Comparison of ENCODE assay signal across 19 cellular contexts in the genomic region with DNA sequence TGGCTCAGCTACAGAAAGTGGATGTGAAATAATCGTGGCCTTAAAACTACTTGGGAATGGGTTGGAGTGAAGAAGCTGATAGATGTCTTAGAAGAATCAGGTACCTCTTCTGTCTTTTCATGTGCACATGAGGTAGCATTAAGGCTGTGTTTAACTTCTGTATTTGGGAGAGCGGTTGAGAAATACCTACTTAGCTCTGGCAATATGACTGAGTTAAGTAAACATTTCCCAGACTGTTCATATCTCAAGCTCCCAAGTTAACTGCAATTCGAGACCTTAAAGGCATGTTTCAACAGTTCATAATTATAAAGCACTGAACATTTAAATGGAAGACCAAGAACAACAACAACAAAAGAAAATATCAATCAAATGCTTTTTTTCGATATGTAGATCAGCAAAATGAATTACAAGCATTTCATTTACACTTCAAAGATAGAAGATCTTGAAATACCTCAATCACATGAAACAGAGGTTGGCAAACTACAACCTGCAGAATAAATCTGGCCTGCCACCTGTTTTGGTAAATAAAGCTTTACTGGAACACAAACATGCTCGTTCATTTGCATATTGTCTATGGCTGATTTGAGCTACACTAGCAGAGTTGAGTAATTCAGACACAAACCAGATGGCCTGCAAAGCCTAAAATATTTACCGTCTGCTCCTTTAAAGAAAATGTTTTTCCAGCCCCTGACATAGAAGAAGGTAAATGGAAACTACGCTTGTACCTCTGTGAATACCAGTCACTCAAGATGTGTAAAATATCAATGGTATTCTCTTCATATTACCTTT.
DNase-seq lines count a peak whose midpoint lies in the region; ATAC-seq and TF ChIP-seq lines count a peak whose summit lies in the region.
"Had no signal": no experiment of that assay in that cellular context is flagged by ENCODE, and none has a peak within 500 bp of the region (broad histone marks: within the 10 kb centered on the region; RNA-seq: fewer than 3 reads in every experiment).

No MANE protein-coding gene starts in this region.

- H3K36me3 ChIP-seq in lower lobe of right lung: no peaks in the 10 kb centered on the region
- H3K36me3 ChIP-seq: thyroid gland had no signal

- no peaks in the 10 kb centered on the region for H3K27me3 ChIP-seq in lower lobe of right lung (ENCODE audit: low read depth)
- H3K27me3 ChIP-seq: thyroid gland had no signal

- intact Hi-C loops in lower lobe of right lung (cut with DNase I): no loop called here

- DNase-seq in NCI-H226 (peak; percentile 16), lower lobe of right lung (no peak), stromal cell of bone marrow (ENCODE audit: low read depth) (peak; percentile 33)
- no peak for DNase-seq in activated effector memory CD4-positive, alpha-beta T cell treated with Interleukin-2 at 50 U/mL for 16 hours
- DNase-seq in activated CD8-positive, alpha-beta memory T cell treated with anti-CD3 and anti-CD28 coated beads, Interleukin-2, amount 50 U/mL, for 4 hours: no peak
- DNase-seq: activated CD4-positive, alpha-beta T cell treated with anti-CD3 and anti-CD28 coated beads, Interleukin-2, amount 50 U/mL, for 1 hour; activated gamma-delta T cell treated with Interleukin-2 at 50 U/mL for 16 hours; amniotic stem cell; effector CD4-positive, alpha-beta T cell; left cardiac atrium; NCI-H1436; NCI-H82; SIG-M5; stimulated activated CD4-positive, alpha-beta T cell treated with anti-CD3 and anti-CD28 coated beads, Interleukin-15, amount 100 ng/mL, for 24 hours; T-helper 1 cell; thyroid gland had no signal

- ATAC-seq in esophagus mucosa: peak; percentile 61
- ATAC-seq in lower lobe of right lung: peak; percentile 78 to 92
- ATAC-seq in GM19455 (IDR thresholded peaks at IDR 0.05; ENCODE audit: unreplicated experiment): no peak
- no peak for ATAC-seq in GM19397 (IDR thresholded peaks at IDR 0.05; ENCODE audit: unreplicated experiment)

- H3K27ac ChIP-seq in lower lobe of right lung: no peak overlapping the region
- H3K27ac ChIP-seq: thyroid gland had no signal

- no peak for TF ChIP-seq CTCF in lower lobe of right lung (IDR thresholded peaks at IDR 0.05)

- H3K4me3 ChIP-seq in lower lobe of right lung: no peak overlapping the region
- H3K4me3 ChIP-seq: thyroid gland had no signal

- H3K9me3 ChIP-seq in lower lobe of right lung: peaks cover 4% of the 10 kb centered on the region
- H3K9me3 ChIP-seq: thyroid gland had no signal

- H3K4me1 ChIP-seq in lower lobe of right lung: peaks cover 28% of the 10 kb centered on the region

Comparison
In these comparisons a context has a peak if more than half of its experiments do, and no peak if none do; other contexts are left out.
1. DNase-seq: peak in NCI-H226 (single experiment) and stromal cell of bone marrow (single experiment); none in lower lobe of right lung (single experiment), activated effector memory CD4-positive, alpha-beta T cell treated with Interleukin-2 at 50 U/mL for 16 hours (single experiment) and activated CD8-positive, alpha-beta memory T cell treated with anti-CD3 and anti-CD28 coated beads, Interleukin-2, amount 50 U/mL, for 4 hours (single experiment).
2. ATAC-seq: peak in esophagus mucosa (single experiment) and lower lobe of right lung (2 of 2); none in GM19455 (single experiment) and GM19397 (single experiment).